1 cellular context compared by ENCODE assay signal in genomic region chr6:16238057-16238657, GRCh38.
TF ChIP-seq lines count a peak whose summit lies in the region.

Gene GMPR, plus strand, starts transcription at chr6:16238587. Its CDS starts 107 bp downstream, at chr6:16238694.

TF ChIP-seq in IMR-90, 13 proteins besides CTCF, POLR2A, EP300 and RAD21 (continued from another document):
- TF ChIP-seq ELK1 (IDR thresholded peaks at IDR 0.05; ENCODE audit: borderline replicate concordance, low read depth, low read length), result no peak
- no peak for TF ChIP-seq CEBPB (IDR thresholded peaks at IDR 0.05; ENCODE audit: low read depth, low read length)
- TF ChIP-seq SMC3 (IDR thresholded peaks at IDR 0.05; ENCODE audit: low read depth, low read length), result no peak
- no peak for TF ChIP-seq MAFK (IDR thresholded peaks at IDR 0.05; ENCODE audit: low read depth, low read length)
- peak; percentile 45; the same call in 1 of the 2 replicates for TF ChIP-seq MXI1 (IDR thresholded peaks at IDR 0.05; ENCODE audit: borderline replicate concordance, low read depth, low read length)
- no peak for TF ChIP-seq USF2 (IDR thresholded peaks at IDR 0.05; ENCODE audit: low read depth, low read length)
- no peak for TF ChIP-seq NFE2L2 (IDR thresholded peaks at IDR 0.05; ENCODE audit: low read depth, low read length)
- TF ChIP-seq BHLHE40 (IDR thresholded peaks at IDR 0.05; ENCODE audit: low read depth, low read length), result 0 out of 2 replicates have a peak, but pooled peaks have one; percentile 13
TF ChIP-seq in IMR-90: peak in this region for 2.
